In genomic region chr6:36510365-36510764, GRCh38 we compare ENCODE assay signal across 2 cellular contexts.
TF ChIP-seq lines count a peak whose summit lies in the region.

No MANE protein-coding gene starts in this region.

TF ChIP-seq in liver, 16 proteins besides CTCF, POLR2A, EP300 and RAD21 (continued from another document):
- no peak for TF ChIP-seq EGR1 (IDR thresholded peaks at IDR 0.05; ENCODE audit: low read depth in 2 of 2)
- no peak for TF ChIP-seq SP1 (IDR thresholded peaks at IDR 0.05)
- TF ChIP-seq, protein P1, sequence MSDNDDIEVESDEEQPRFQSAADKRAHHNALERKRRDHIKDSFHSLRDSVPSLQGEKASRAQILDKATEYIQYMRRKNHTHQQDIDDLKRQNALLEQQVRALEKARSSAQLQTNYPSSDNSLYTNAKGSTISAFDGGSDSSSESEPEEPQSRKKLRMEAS (IDR thresholded peaks at IDR 0.05): no peak
- peak; percentile 67 for TF ChIP-seq YY1 (IDR thresholded peaks at IDR 0.05)
- TF ChIP-seq HNF4G (IDR thresholded peaks at IDR 0.05): no peak
- no peak for TF ChIP-seq GABPA (IDR thresholded peaks at IDR 0.05 in 1 of 2, conservative IDR thresholded peaks at IDR 0.05 in 1 of 2)
- TF ChIP-seq HNF4A (conservative IDR thresholded peaks at IDR 0.05): peak in 1 of 2 donors; percentile 39
- TF ChIP-seq, protein P2, sequence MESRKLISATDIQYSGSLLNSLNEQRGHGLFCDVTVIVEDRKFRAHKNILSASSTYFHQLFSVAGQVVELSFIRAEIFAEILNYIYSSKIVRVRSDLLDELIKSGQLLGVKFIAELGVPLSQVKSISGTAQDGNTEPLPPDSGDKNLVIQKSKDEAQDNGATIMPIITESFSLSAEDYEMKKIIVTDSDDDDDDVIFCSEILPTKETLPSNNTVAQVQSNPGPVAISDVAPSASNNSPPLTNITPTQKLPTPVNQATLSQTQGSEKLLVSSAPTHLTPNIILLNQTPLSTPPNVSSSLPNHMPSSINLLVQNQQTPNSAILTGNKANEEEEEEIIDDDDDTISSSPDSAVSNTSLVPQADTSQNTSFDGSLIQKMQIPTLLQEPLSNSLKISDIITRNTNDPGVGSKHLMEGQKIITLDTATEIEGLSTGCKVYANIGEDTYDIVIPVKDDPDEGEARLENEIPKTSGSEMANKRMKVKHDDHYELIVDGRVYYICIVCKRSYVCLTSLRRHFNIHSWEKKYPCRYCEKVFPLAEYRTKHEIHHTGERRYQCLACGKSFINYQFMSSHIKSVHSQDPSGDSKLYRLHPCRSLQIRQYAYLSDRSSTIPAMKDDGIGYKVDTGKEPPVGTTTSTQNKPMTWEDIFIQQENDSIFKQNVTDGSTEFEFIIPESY (IDR thresholded peaks at IDR 0.05): no peak
- no peak for TF ChIP-seq FOXA2 (IDR thresholded peaks at IDR 0.05)
- no peak for TF ChIP-seq JUND (IDR thresholded peaks at IDR 0.05)
- TF ChIP-seq NR2F2 (IDR thresholded peaks at IDR 0.05): no peak
- TF ChIP-seq ATF3 (IDR thresholded peaks at IDR 0.05): no peak

TF ChIP-seq in HepG2, 621 proteins besides CTCF, POLR2A, EP300 and RAD21:
- no peak for TF ChIP-seq ZNF30 (CRISPR knock-in tag; IDR thresholded peaks at IDR 0.05)
- TF ChIP-seq STAT5B (CRISPR knock-in tag; IDR thresholded peaks at IDR 0.05): no peak
- no peak for TF ChIP-seq TBP (CRISPR knock-in tag; IDR thresholded peaks at IDR 0.05)
- no peak for TF ChIP-seq GTF2F1 (IDR thresholded peaks at IDR 0.05; ENCODE audit: low read length)
- no peak for TF ChIP-seq ZNF713 (CRISPR knock-in tag; IDR thresholded peaks at IDR 0.05)
- no peak for TF ChIP-seq RXRB (CRISPR knock-in tag; IDR thresholded peaks at IDR 0.05; ENCODE audit: borderline replicate concordance)
- no peak for TF ChIP-seq MTA3 (CRISPR knock-in tag; IDR thresholded peaks at IDR 0.05)
- TF ChIP-seq ZSCAN20 (CRISPR knock-in tag; IDR thresholded peaks at IDR 0.05; ENCODE audit: borderline replicate concordance): no peak
- no peak for TF ChIP-seq ATF6 (CRISPR knock-in tag; conservative IDR thresholded peaks at IDR 0.05)
